Comparison of ENCODE assay signal across 11 cellular contexts in genomic region chr10:22324413-22324812, GRCh38. TPM values are rescaled to one million over a fixed set of nuclear protein-coding genes. Genes with fewer than 3 reads are reported as not detected.
DNase-seq lines count a peak whose midpoint lies in the region; ATAC-seq, FAIRE-seq and TF ChIP-seq lines count a peak whose summit lies in the region.
"Had no signal": no experiment of that assay in that cellular context is flagged by ENCODE, and none has a peak within 500 bp of the region (broad histone marks: within the 10 kb centered on the region; RNA-seq: fewer than 3 reads in every experiment).

No MANE protein-coding gene starts in this region.

- no peaks in the 10 kb centered on the region for H3K9me3 Mint-ChIP-seq in HFFc6
- H3K9me3 Mint-ChIP-seq in naive thymus-derived CD8-positive, alpha-beta T cell: peaks cover 0 to 4% (median 0%) of the 10 kb centered on the region in 9 donors

- intact Hi-C loops in GM12878 (cut with micrococcal nuclease; ENCODE audit: unreplicated experiment): loop anchor here (5.0 kb wide), 2 partner anchors 322 to 663 kb away; partner anchors contain the start of gene DNAJC1

- no peaks in the 10 kb centered on the region for H3K9me3 ChIP-seq in BLaER1 treated with 17β-estradiol and CSF1 and Interleukin-3, amounts not matched to agents 10 nM and 100 nM (replicated peaks in 1 of 11)
- H3K9me3 ChIP-seq in GM12878 (replicated peaks; ENCODE audit: control insufficient read depth, insufficient read depth, low read length): peaks cover 2% of the 10 kb centered on the region; the same call in 2 of the 3 replicates
- H3K9me3 ChIP-seq: lower lobe of right lung had no signal

- RAD21 ChIA-PET in GM12878 (lab: Charles Lee; ENCODE audit: unreplicated experiment): interaction anchor here (1.1 to 1.5 kb wide), 4 partner anchors 8 to 54 kb away, joined by 3 to 6 read pairs (median 4); partner anchors contain the start of gene COMMD3

- TF ChIP-seq CTCF in HFFc6 (IDR thresholded peaks at IDR 0.05) (no peak), GM12878 (IDR thresholded peaks at IDR 0.05 in 2 of 3, conservative IDR thresholded peaks at IDR 0.05 in 1 of 3; ENCODE audit: control insufficient read depth in 2 of 3, extremely low read depth in 1 of 3, insufficient read depth in 1 of 3, low read depth in 3 of 3, low read length in 3 of 3) (no peak)

- no peak overlapping the region for H3K27ac Mint-ChIP-seq in HFFc6
- peak overlapping the region in 9 of 10 donors; percentile 32 to 96 (median 88) for H3K27ac Mint-ChIP-seq in naive thymus-derived CD8-positive, alpha-beta T cell

- H3K36me3 ChIP-seq in BLaER1 treated with 17β-estradiol and CSF1 and Interleukin-3, amounts not matched to agents 10 nM and 100 nM: peaks cover 0 to 21% (median 4%) of the 10 kb centered on the region in 11 experiments; a peak in 9 of 22 replicates
- H3K36me3 ChIP-seq in GM12878 (ENCODE audit: control insufficient read depth in 2 of 2, insufficient read depth in 2 of 2, low read length in 1 of 2): peaks cover 2 to 6% of the 10 kb centered on the region in 2 experiments; a peak in 3 of 4 replicates

- H2AFZ ChIP-seq in GM12878 (ENCODE audit: control insufficient read depth, low read depth, low read length): no peak overlapping the region

- peak overlapping the region; percentile 64 to 79 (median 76) for H3K4me3 ChIP-seq in BLaER1 treated with 17β-estradiol and CSF1 and Interleukin-3, amounts not matched to agents 10 nM and 100 nM
- peak overlapping the region; percentile 82; the same call in 1 of the 2 replicates for H3K4me3 ChIP-seq in GM12878

- peak overlapping the region; percentile 63 to 89 (median 80) for H3K4me2 ChIP-seq in BLaER1 treated with 17β-estradiol and CSF1 and Interleukin-3, amounts not matched to agents 10 nM and 100 nM
- H3K4me2 ChIP-seq in GM12878 (ENCODE audit: control insufficient read depth, insufficient read depth): peak overlapping the region; percentile 98

- WGBS in GM12878 (ENCODE audit: insufficient coverage, insufficient replicate concordance, low lambda C conversion rate, missing lambda C conversion rate): 65% methylated on average over 4 of the region's 4 CpGs

- H3K36me3 Mint-ChIP-seq in HFFc6 (ENCODE audit: low read depth): peaks cover 12% of the 10 kb centered on the region; the same call in 1 of the 2 replicates
- peaks cover 7 to 21% (median 7%) of the 10 kb centered on the region in 3 donors for H3K36me3 Mint-ChIP-seq in naive thymus-derived CD8-positive, alpha-beta T cell

- no peak for TF ChIP-seq RAD21 in GM12878 (IDR thresholded peaks at IDR 0.05; ENCODE audit: insufficient read depth, low read depth, low read length)

- H3K9ac ChIP-seq in BLaER1 treated with 17β-estradiol and CSF1 and Interleukin-3, amounts not matched to agents 10 nM and 100 nM: peak overlapping the region; percentile 67 to 95 (median 92); a peak in 21 of 22 replicates
- H3K9ac ChIP-seq in GM12878 (ENCODE audit: control insufficient read depth, insufficient read depth, low read length): no peak overlapping the region; the same call in 1 of the 2 replicates

- TF ChIP-seq EP300 in GM12878 (IDR thresholded peaks at IDR 0.05; ENCODE audit: borderline replicate concordance in 1 of 2, control insufficient read depth in 1 of 2, low read depth in 2 of 2, low read length in 2 of 2): no peak

- TF ChIP-seq POLR2A in GM12878 (IDR thresholded peaks at IDR 0.05; ENCODE audit: low read depth, low read length): no peak

- H3K4me1 Mint-ChIP-seq in HFFc6 (ENCODE audit: low read depth): peaks cover 49% of the 10 kb centered on the region
- peaks cover 11 to 51% (median 47%) of the 10 kb centered on the region in 4 donors for H3K4me1 Mint-ChIP-seq in naive thymus-derived CD8-positive, alpha-beta T cell

- H3K27ac ChIP-seq in BLaER1 treated with 17β-estradiol and CSF1 and Interleukin-3, amounts not matched to agents 10 nM and 100 nM: peak overlapping the region in 9 of 11 experiments; percentile 79 to 94 (median 92); a peak in 19 of 22 replicates
- H3K27ac ChIP-seq in GM12878 (ENCODE audit: control insufficient read depth, insufficient read depth): no peak overlapping the region
- H3K27ac ChIP-seq: lower lobe of right lung had no signal

- peaks cover 3% of the 10 kb centered on the region for H3K79me2 ChIP-seq in GM12878 (ENCODE audit: control insufficient read depth, insufficient read depth, low read length)

- H3K27me3 ChIP-seq in BLaER1 treated with 17β-estradiol and CSF1 and Interleukin-3, amounts not matched to agents 10 nM and 100 nM: peaks cover 90 to 98% (median 95%) of the 10 kb centered on the region in 11 experiments
- H3K27me3 ChIP-seq in GM12878 (replicated peaks in 1 of 2; ENCODE audit: control insufficient read depth in 2 of 2, insufficient read depth in 2 of 2, low read length in 1 of 2): peaks cover 3 to 14% of the 10 kb centered on the region in 2 experiments

- H3K4me1 ChIP-seq in BLaER1 treated with 17β-estradiol and CSF1 and Interleukin-3, amounts not matched to agents 10 nM and 100 nM: peaks cover 0 to 22% (median 0%) of the 10 kb centered on the region in 10 experiments; a peak in 8 of 20 replicates
- H3K4me1 ChIP-seq in GM12878 (ENCODE audit: control insufficient read depth, insufficient read depth, low read length): peaks cover 17% of the 10 kb centered on the region

- H3K4me3 Mint-ChIP-seq in HFFc6: peak overlapping the region; percentile 88; the same call in 1 of the 2 replicates
- peak overlapping the region; percentile 82 to 94 (median 88) for H3K4me3 Mint-ChIP-seq in naive thymus-derived CD8-positive, alpha-beta T cell

- in situ Hi-C loops in GM12878 (cut with MboI): no loop called here

- POLR2A ChIA-PET in GM12878 (lab: Charles Lee): interaction anchor here (1.8 kb wide), 1 partner anchor 8 kb away, joined by 9 read pairs; the partner anchor contains the start of gene COMMD3
- POLR2A ChIA-PET in naive thymus-derived CD8-positive, alpha-beta T cell (lab: Charles Lee): interaction anchor here (0.8 to 6.0 kb wide), 9 partner anchors 8 to 798 kb away, joined by 3 to 53 read pairs (median 3); partner anchors contain the start of genes COMMD3 and DNAJC1

- CTCF ChIA-PET in GM12878 (lab: Yijun Ruan, JAX): interaction anchor here (1.3 to 2.1 kb wide), 3 partner anchors 11 to 331 kb away, joined by 4 to 6 read pairs (median 6); no protein-coding TSS in a partner anchor

- no TSS peak for BruUV-seq in GM12878 (replicated peaks; lab: Mats Ljungman, UMichigan)

- DNase-seq in HFFc6: no peak
- no peak for DNase-seq in GM12878 (ENCODE audit: low read depth, low spot score)
- DNase-seq in naive thymus-derived CD8-positive, alpha-beta T cell: no peak
- DNase-seq in ureter (ENCODE audit: low spot score): no peak
- DNase-seq in DMS79 treated with DMSO at 0.1 percent for 48 hours (lab: John Stamatoyannopoulos, UW): no peak
- DNase-seq in NCI-H2107 treated with DMSO at 0.1 percent for 48 hours (lab: John Stamatoyannopoulos, UW; ENCODE audit: unreplicated experiment): no peak
- DNase-seq: lower lobe of right lung had no signal

- FAIRE-seq in GM12878 (lab: Jason Lieb, UNC): no peak
- FAIRE-seq: endometrium had no signal

- no peak for ATAC-seq in GM12878
- no peak for ATAC-seq in naive thymus-derived CD8-positive, alpha-beta T cell
- ATAC-seq in HG03280 (IDR thresholded peaks at IDR 0.05; ENCODE audit: unreplicated experiment): no peak
- ATAC-seq: lower lobe of right lung had no signal

- SMC1A ChIA-PET in GM12878 (lab: Charles Lee; ENCODE audit: uncharacterized antibody, unreplicated experiment): no interaction called here

- peaks cover 0 to 55% (median 36%) of the 10 kb centered on the region in 11 experiments; a peak in 18 of 22 replicates for H4K20me1 ChIP-seq in BLaER1 treated with 17β-estradiol and CSF1 and Interleukin-3, amounts not matched to agents 10 nM and 100 nM
- peaks cover 2% of the 10 kb centered on the region; the same call in 1 of the 2 replicates for H4K20me1 ChIP-seq in GM12878 (ENCODE audit: control insufficient read depth, insufficient read depth)

- peaks cover 17% of the 10 kb centered on the region for H3K27me3 Mint-ChIP-seq in HFFc6 (ENCODE audit: insufficient read depth)
- H3K27me3 Mint-ChIP-seq in naive thymus-derived CD8-positive, alpha-beta T cell: peaks cover 3 to 39% (median 25%) of the 10 kb centered on the region in 5 donors

RNA-seq across cellular contexts. Expression of gene BMI1, which starts 3.5 kb away (rescaled TPM):
- total RNA-seq in HFFc6 (2021; fragmentation: NEBNext Ultra II Directional; extraction: Animal tissue kit (Norgen Biotek cat#: 25700)): 10 to 100 TPM; 34.8 to 51.1 (median 42.3) TPM
- 43.7 and 47.2 TPM in 2 replicates for total RNA-seq in GM12878 (2013; cell fraction: nucleolus; rRNA removed)
- 27.5 and 34.6 TPM in 2 replicates for total RNA-seq in GM12878 (2014; rRNA removed)
- 31.5 and 32.4 TPM in 2 replicates for total RNA-seq in GM12878 (2014; rRNA removed; fragmentation: Illumina TruSeq; extraction: Trizol)
- total RNA-seq in GM12878 (2021): 29.1 and 29.4 TPM in 2 replicates
- polyA plus RNA-seq in GM12878 (2011; ENCODE audit: low read depth): 10.5 TPM
- polyA plus RNA-seq in GM12878 (2011; rRNA removed): 49.7 and 70.6 TPM in 2 replicates
- 20.6 and 22.9 TPM in 2 replicates for polyA plus RNA-seq in GM12878 (2011; cell fraction: cytosol; rRNA removed)
- 77.8 and 78.2 TPM in 2 replicates for polyA plus RNA-seq in GM12878 (2011; cell fraction: nucleus; rRNA removed)
- 25.9 and 26.9 TPM in 2 replicates for polyA plus RNA-seq in GM12878 (2012)
- 32.1 and 39.0 TPM in 2 replicates for polyA plus RNA-seq in GM12878 (2014; fragmentation: Illumina TruSeq; extraction: Trizol)
- polyA plus RNA-seq in GM12878 (2014; fragmentation: Nextera tagmentation; extraction: Ambion mirVana): 10 to 100 TPM in 1 of 2 experiments, 1 to 10 TPM in 1; 8.0 to 12.4 TPM
- polyA plus RNA-seq in GM12878 (2014; rRNA removed): 24.2 and 24.6 TPM in 2 replicates
- polyA plus RNA-seq in GM12878 (2016; fragmentation: Nextera tagmentation; extraction: Ambion mirVana): 10 to 100 TPM; 17.4 to 19.5 TPM
- polyA minus RNA-seq in GM12878 (2011; rRNA and poly(A)+ RNA removed): 47.5 and 83.2 TPM in 2 replicates
- polyA minus RNA-seq in GM12878 (2011; cell fraction: cytosol; rRNA and poly(A)+ RNA removed): 16.7 and 33.9 TPM in 2 replicates
- polyA minus RNA-seq in GM12878 (2011; cell fraction: nucleus; rRNA and poly(A)+ RNA removed): 18.1 and 22.3 TPM in 2 replicates
- total RNA-seq in naive thymus-derived CD8-positive, alpha-beta T cell: 10 to 100 TPM; 70.2 to 80.3 TPM
- polyA plus RNA-seq in naive thymus-derived CD8-positive, alpha-beta T cell: 10 to 100 TPM; 22.5 to 32.9 (median 25.7) TPM
- 51.4 TPM for total RNA-seq in ureter

RNA-seq across cellular contexts. Expression of gene COMMD3, which starts 8.2 kb away (rescaled TPM):
- total RNA-seq in HFFc6 (2021; fragmentation: NEBNext Ultra II Directional; extraction: Animal tissue kit (Norgen Biotek cat#: 25700)): 10 to 100 TPM; 39.5 to 47.6 (median 43.8) TPM
- total RNA-seq in GM12878 (2013; cell fraction: nucleolus; rRNA removed): 52.1 and 56.3 TPM in 2 replicates
- total RNA-seq in GM12878 (2014; rRNA removed): 65.3 and 70.9 TPM in 2 replicates
- total RNA-seq in GM12878 (2014; rRNA removed; fragmentation: Illumina TruSeq; extraction: Trizol): 64.5 and 72.3 TPM in 2 replicates
- total RNA-seq in GM12878 (2021): 68.0 and 74.3 TPM in 2 replicates
- 65.1 TPM for polyA plus RNA-seq in GM12878 (2011; ENCODE audit: low read depth)
- polyA plus RNA-seq in GM12878 (2011; rRNA removed): 101 and 151 TPM in 2 replicates
- polyA plus RNA-seq in GM12878 (2011; cell fraction: cytosol; rRNA removed): 33.9 and 35.7 TPM in 2 replicates
- 63.7 and 81.5 TPM in 2 replicates for polyA plus RNA-seq in GM12878 (2011; cell fraction: nucleus; rRNA removed)
- 65.2 and 75.4 TPM in 2 replicates for polyA plus RNA-seq in GM12878 (2012)
- 68.1 and 74.9 TPM in 2 replicates for polyA plus RNA-seq in GM12878 (2014; fragmentation: Illumina TruSeq; extraction: Trizol)
- polyA plus RNA-seq in GM12878 (2014; fragmentation: Nextera tagmentation; extraction: Ambion mirVana): 100 to 1,000 TPM; 238 to 248 TPM
- polyA plus RNA-seq in GM12878 (2014; rRNA removed): 60.9 and 64.7 TPM in 2 replicates
- polyA plus RNA-seq in GM12878 (2016; fragmentation: Nextera tagmentation; extraction: Ambion mirVana): 100 to 1,000 TPM; 171 to 205 TPM
- polyA minus RNA-seq in GM12878 (2011; rRNA and poly(A)+ RNA removed): 16.1 and 21.0 TPM in 2 replicates
- polyA minus RNA-seq in GM12878 (2011; cell fraction: cytosol; rRNA and poly(A)+ RNA removed): 2.5 and 4.7 TPM in 2 replicates
- polyA minus RNA-seq in GM12878 (2011; cell fraction: nucleus; rRNA and poly(A)+ RNA removed): 21.8 and 26.3 TPM in 2 replicates
- 10 to 100 TPM; 53.9 to 59.3 TPM for total RNA-seq in naive thymus-derived CD8-positive, alpha-beta T cell
- 10 to 100 TPM; 38.5 to 57.8 (median 48.4) TPM for polyA plus RNA-seq in naive thymus-derived CD8-positive, alpha-beta T cell
- total RNA-seq in ureter: 63.9 TPM

RNA-seq across cellular contexts. Expression of gene SPAG6, which starts 20.9 kb away (rescaled TPM):
- not detected for total RNA-seq in HFFc6 (2021; fragmentation: NEBNext Ultra II Directional; extraction: Animal tissue kit (Norgen Biotek cat#: 25700))
- 0.21 and 0.49 TPM in 2 replicates for total RNA-seq in GM12878 (2013; cell fraction: nucleolus; rRNA removed)
- 0.27 and 0.51 TPM in 2 replicates for total RNA-seq in GM12878 (2014; rRNA removed)
- total RNA-seq in GM12878 (2014; rRNA removed; fragmentation: Illumina TruSeq; extraction: Trizol): 0.40 and 0.60 TPM in 2 replicates
- total RNA-seq in GM12878 (2021): 0.21 and 0.36 TPM in 2 replicates
- polyA plus RNA-seq in GM12878 (2011; ENCODE audit: low read depth): 0.10 TPM
- polyA plus RNA-seq in GM12878 (2011; rRNA removed): 0.34 and 0.71 TPM in 2 replicates
- polyA plus RNA-seq in GM12878 (2011; cell fraction: cytosol; rRNA removed): 0.16 and 0.25 TPM in 2 replicates
- polyA plus RNA-seq in GM12878 (2011; cell fraction: nucleus; rRNA removed): 0.30 and 0.38 TPM in 2 replicates
- polyA plus RNA-seq in GM12878 (2012): 0.21 and 0.24 TPM in 2 replicates
- 0.53 and 0.95 TPM in 2 replicates for polyA plus RNA-seq in GM12878 (2014; fragmentation: Illumina TruSeq; extraction: Trizol)
- under 1 TPM; 0.13 to 0.26 TPM for polyA plus RNA-seq in GM12878 (2014; fragmentation: Nextera tagmentation; extraction: Ambion mirVana)
- 0.65 and 0.99 TPM in 2 replicates for polyA plus RNA-seq in GM12878 (2014; rRNA removed)
- polyA plus RNA-seq in GM12878 (2016; fragmentation: Nextera tagmentation; extraction: Ambion mirVana): under 1 TPM in 1 of 2 experiments, not detected in 1; 0.43 TPM
- 0.21 and 0.22 TPM in 2 replicates for polyA minus RNA-seq in GM12878 (2011; rRNA and poly(A)+ RNA removed)
- not detected in 2 replicates for polyA minus RNA-seq in GM12878 (2011; cell fraction: cytosol; rRNA and poly(A)+ RNA removed)
- polyA minus RNA-seq in GM12878 (2011; cell fraction: nucleus; rRNA and poly(A)+ RNA removed): 0.36 TPM in 1 of 2 replicates, not detected in the other
- total RNA-seq in naive thymus-derived CD8-positive, alpha-beta T cell: not detected
- polyA plus RNA-seq in naive thymus-derived CD8-positive, alpha-beta T cell: not detected
- total RNA-seq in ureter: 2.6 TPM
- total RNA-seq: activated CD8-positive, alpha-beta memory T cell treated with anti-CD3 and anti-CD28 coated beads for 36 hours had no signal
